ENCODE assay signal across 8 cellular contexts in genomic region chr1:160795951-160796383, GRCh38. TPM values are rescaled to one million over a fixed set of nuclear protein-coding genes. Genes with fewer than 3 reads are reported as not detected.
DNase-seq lines count a peak whose midpoint lies in the region; ATAC-seq and TF ChIP-seq lines count a peak whose summit lies in the region.

Gene LY9, plus strand, starts transcription at chr1:160796174. Its CDS starts 14 bp downstream, at chr1:160796188.

- peaks cover 20 to 43% of the 10 kb centered on the region in 2 donors for H3K36me3 Mint-ChIP-seq in CD4-positive, alpha-beta memory T cell
- peaks cover 0 to 4% of the 10 kb centered on the region in 2 donors for H3K36me3 Mint-ChIP-seq in activated T-cell treated with anti-CD3 and anti-CD28 coated beads, Interleukin-2, amount 50 U/mL, for 72 hours (ENCODE audit: insufficient read depth in 2 of 2)
- no peaks in the 10 kb centered on the region for H3K36me3 Mint-ChIP-seq in GM23338 (ENCODE audit: low read depth)

- ATAC-seq in GM21447 (IDR thresholded peaks at IDR 0.05; ENCODE audit: unreplicated experiment), result peak; percentile 74
- peak; percentile 85 to 87 for ATAC-seq in activated T-cell treated with anti-CD3 and anti-CD28 coated beads, Interleukin-2, amount 50 U/mL, for 72 hours (replicated peaks in 1 of 2)
- no peak for ATAC-seq in GM23338

- H3K4me3 Mint-ChIP-seq in CD4-positive, alpha-beta memory T cell, result peak within 1 kb of the TSS; percentile 97 to 99 (median 98)
- peak within 1 kb of the TSS; percentile 88 to 93 for H3K4me3 Mint-ChIP-seq in activated T-cell treated with anti-CD3 and anti-CD28 coated beads, Interleukin-2, amount 50 U/mL, for 72 hours
- H3K4me3 Mint-ChIP-seq in GM23338, result no peak within 1 kb of the TSS

- intact Hi-C loops in CD4-positive, alpha-beta memory T cell (cut with micrococcal nuclease), result loop anchor here (1.0 to 2.0 kb wide), 5 partner anchors 17 to 84 kb away; no protein-coding TSS in a partner anchor

- peak within 1 kb of the TSS; percentile 82 for H3K27ac ChIP-seq in CD4-positive, alpha-beta memory T cell (ENCODE audit: low read depth, low read length)
- peak within 1 kb of the TSS; percentile 68 for H3K27ac ChIP-seq in KOPT-K1 (ENCODE audit: low read depth, low read length, poor library complexity, severe bottlenecking)
- H3K27ac ChIP-seq in GM23338 (ENCODE audit: low read depth), result no peak within 1 kb of the TSS

- TF ChIP-seq CTCF in GM23338 (conservative IDR thresholded peaks at IDR 0.05; ENCODE audit: low read depth in 2 of 2), result no peak

- H3K36me3 ChIP-seq in CD4-positive, alpha-beta memory T cell (ENCODE audit: insufficient read depth, low read length), result no peaks in the 10 kb centered on the region
- H3K36me3 ChIP-seq in KOPT-K1 (ENCODE audit: insufficient read depth, low read length) (no peaks in the 10 kb centered on the region), H7 (replicated peaks; ENCODE audit: control insufficient read depth, insufficient read depth, low read length) (no peaks in the 10 kb centered on the region), GM23338 (ENCODE audit: insufficient read depth) (no peaks in the 10 kb centered on the region)

- POLR2A ChIA-PET in CD4-positive, alpha-beta memory T cell (lab: Charles Lee; ENCODE audit: partially characterized antibody), result interaction anchor here (0.6 to 7.2 kb wide), 30 partner anchors 11 to 406 kb away, joined by 3 to 85 read pairs (median 6); partner anchors contain the start of genes ARHGAP30, CD48, DEDD and F11R

- no peak for TF ChIP-seq POLR2A in erythroblast (IDR thresholded peaks at IDR 0.05; ENCODE audit: low read length)

- no peak within 1 kb of the TSS for H3K4me2 ChIP-seq in GM23338

- H3K4me1 Mint-ChIP-seq in CD4-positive, alpha-beta memory T cell, result peaks cover 37 to 69% (median 48%) of the 10 kb centered on the region in 4 donors
- peaks cover 70% of the 10 kb centered on the region for H3K4me1 Mint-ChIP-seq in activated T-cell treated with anti-CD3 and anti-CD28 coated beads, Interleukin-2, amount 50 U/mL, for 72 hours (ENCODE audit: low read depth)
- H3K4me1 Mint-ChIP-seq in GM23338, result no peaks in the 10 kb centered on the region

- H3K4me1 ChIP-seq in CD4-positive, alpha-beta memory T cell (ENCODE audit: insufficient read depth, low read length), result peaks cover 45% of the 10 kb centered on the region
- no peaks in the 10 kb centered on the region for H3K4me1 ChIP-seq in GM23338 (ENCODE audit: insufficient read depth)

- H3K4me3 ChIP-seq in CD4-positive, alpha-beta memory T cell (ENCODE audit: low read length in 2 of 2), result peak within 1 kb of the TSS; percentile 49 to 78
- H3K4me3 ChIP-seq in H7 (ENCODE audit: insufficient read depth, low read depth, low read length) (no peak within 1 kb of the TSS), GM23338 (no peak within 1 kb of the TSS)

- H3K9me2 ChIP-seq in GM23338 (ENCODE audit: insufficient read depth), result no peaks in the 10 kb centered on the region

- CTCF ChIA-PET in CD4-positive, alpha-beta memory T cell (lab: Charles Lee; ENCODE audit: partially characterized antibody), result interaction anchor here (0.7 to 9.1 kb wide), 9 partner anchors 11 to 195 kb away, joined by 3 to 144 read pairs (median 19); no protein-coding TSS in a partner anchor

- no peaks in the 10 kb centered on the region for H3F3A ChIP-seq in GM23338 (replicated peaks; ENCODE audit: low read depth)

- H3K27me3 ChIP-seq in CD4-positive, alpha-beta memory T cell (ENCODE audit: insufficient read depth, low read length), result no peaks in the 10 kb centered on the region
- no peaks in the 10 kb centered on the region for H3K27me3 ChIP-seq in H7 (ENCODE audit: control insufficient read depth, insufficient read depth, low read length)
- H3K27me3 ChIP-seq in GM23338 (ENCODE audit: insufficient read depth), result no peaks in the 10 kb centered on the region

- H3K27me3 Mint-ChIP-seq in CD4-positive, alpha-beta memory T cell, result no peaks in the 10 kb centered on the region
- H3K27me3 Mint-ChIP-seq in activated T-cell treated with anti-CD3 and anti-CD28 coated beads, Interleukin-2, amount 50 U/mL, for 72 hours (ENCODE audit: low read depth), result no peaks in the 10 kb centered on the region
- H3K27me3 Mint-ChIP-seq in GM23338 (ENCODE audit: insufficient read depth, low read depth, poor library complexity), result peaks cover 3% of the 10 kb centered on the region

- H3K9me3 ChIP-seq in CD4-positive, alpha-beta memory T cell (ENCODE audit: control insufficient read depth in 1 of 2, low read length in 2 of 2), result no peaks in the 10 kb centered on the region
- H3K9me3 ChIP-seq in KOPT-K1 (ENCODE audit: insufficient read depth, low read length, poor library complexity, severe bottlenecking), result no peaks in the 10 kb centered on the region

- H3K9me3 Mint-ChIP-seq in CD4-positive, alpha-beta memory T cell, result peaks cover 0 to 3% (median 0%) of the 10 kb centered on the region in 8 donors
- H3K9me3 Mint-ChIP-seq in activated T-cell treated with anti-CD3 and anti-CD28 coated beads, Interleukin-2, amount 50 U/mL, for 72 hours, result no peaks in the 10 kb centered on the region
- no peaks in the 10 kb centered on the region; the same call in 2 of the 3 replicates for H3K9me3 Mint-ChIP-seq in GM23338

- H3K79me2 ChIP-seq in GM23338 (replicated peaks; ENCODE audit: insufficient read depth), result no peaks in the 10 kb centered on the region

- H4K20me1 ChIP-seq in GM23338 (replicated peaks; ENCODE audit: insufficient read depth), result no peaks in the 10 kb centered on the region

- DNase-seq in CD4-positive, alpha-beta memory T cell, result peak; percentile 90 to 96 (median 95)
- DNase-seq in activated T-cell treated with anti-CD3 and anti-CD28 coated beads, Interleukin-2, amount 50 U/mL, for 72 hours, result peak; percentile 78 to 85
- peak; percentile 54 to 69 (median 69) for DNase-seq in stimulated activated CD4-positive, alpha-beta T cell treated with anti-CD3 and anti-CD28 coated beads, Interleukin-12 subunit alpha, Interleukin-12 subunit beta, amount 100 ng/mL, for 48 hours (ENCODE audit: low read depth in 2 of 3, low spot score in 1 of 3)
- DNase-seq in H7, result no peak
- DNase-seq in GM23338 (ENCODE audit: low spot score), result no peak
- no peak for DNase-seq in erythroblast (lab: John Stamatoyannopoulos, UW)

- H2AFZ ChIP-seq in GM23338, result no peak within 1 kb of the TSS

- H3K27ac Mint-ChIP-seq in CD4-positive, alpha-beta memory T cell, result peak within 1 kb of the TSS; percentile 90 to 98 (median 97)
- peak within 1 kb of the TSS; percentile 84 for H3K27ac Mint-ChIP-seq in activated T-cell treated with anti-CD3 and anti-CD28 coated beads, Interleukin-2, amount 50 U/mL, for 72 hours
- H3K27ac Mint-ChIP-seq in GM23338, result no peak within 1 kb of the TSS

TF ChIP-seq in GM23338, 12 proteins besides CTCF, POLR2A, EP300 and RAD21:
- TF ChIP-seq EZH2phosphoT487 (IDR thresholded peaks at IDR 0.05; ENCODE audit: unreplicated experiment), result no peak
- no peak for TF ChIP-seq POLR2AphosphoS5 (IDR thresholded peaks at IDR 0.05; ENCODE audit: low read depth)
- no peak for TF ChIP-seq STAT1 (IDR thresholded peaks at IDR 0.05; ENCODE audit: unreplicated experiment)

RNA-seq across cellular contexts. Expression of gene LY9, which starts in this region (rescaled TPM):
- total RNA-seq in CD4-positive, alpha-beta memory T cell, result 100 to 1,000 TPM; 131 to 136 TPM
- polyA plus RNA-seq in CD4-positive, alpha-beta memory T cell, result 100 to 1,000 TPM; 163 to 211 TPM
- 10 to 100 TPM in 1 of 2 donors, 1 to 10 TPM in 1; 7.6 to 19.0 TPM for total RNA-seq in activated T-cell treated with anti-CD3 and anti-CD28 coated beads, Interleukin-2, amount 50 U/mL, for 72 hours
- 0.24 TPM in 1 of 2 replicates, not detected in the other for total RNA-seq in H7 (2014; rRNA removed; shearing (Covaris generic))
- total RNA-seq in GM23338 (2014; rRNA removed; shearing (Covaris generic)), result not detected in 2 replicates
- not detected in 2 replicates for polyA plus RNA-seq in GM23338 (2016; fragmentation: Nextera tagmentation; extraction: Ambion mirVana)

Comparison
In these comparisons a context has a peak if more than half of its experiments do, and no peak if none do; other contexts are left out.
1. RNA of gene LY9 (polyA plus RNA-seq): 163 to 211 TPM in CD4-positive, alpha-beta memory T cell; not detected in GM23338; every median in the first group is over 100 times any median in the second.
2. DNase-seq: peak in CD4-positive, alpha-beta memory T cell (5 of 5), activated T-cell treated with anti-CD3 and anti-CD28 coated beads, Interleukin-2, amount 50 U/mL, for 72 hours (2 of 2) and stimulated activated CD4-positive, alpha-beta T cell treated with anti-CD3 and anti-CD28 coated beads, Interleukin-12 subunit alpha, Interleukin-12 subunit beta, amount 100 ng/mL, for 48 hours (3 of 3); none in H7 (single experiment), GM23338 (single experiment) and erythroblast (0 of 2).
3. H3K4me3 ChIP-seq: peak in CD4-positive, alpha-beta memory T cell (2 of 2); none in H7 (single experiment) and GM23338 (single experiment).